In genomic region chr15:64430000-64430735, GRCh38 we compare ENCODE assay signal across 1 cellular context.
A peak's percentile ranks its signal among the peaks of the same experiment; 100 is the strongest.
TF ChIP-seq lines count a peak whose summit lies in the region.

No MANE protein-coding gene starts in this region.

TF ChIP-seq in K562, 482 proteins besides CTCF, POLR2A, EP300 and RAD21 (continued from another document and continues in another):
- TF ChIP-seq, protein P1, sequence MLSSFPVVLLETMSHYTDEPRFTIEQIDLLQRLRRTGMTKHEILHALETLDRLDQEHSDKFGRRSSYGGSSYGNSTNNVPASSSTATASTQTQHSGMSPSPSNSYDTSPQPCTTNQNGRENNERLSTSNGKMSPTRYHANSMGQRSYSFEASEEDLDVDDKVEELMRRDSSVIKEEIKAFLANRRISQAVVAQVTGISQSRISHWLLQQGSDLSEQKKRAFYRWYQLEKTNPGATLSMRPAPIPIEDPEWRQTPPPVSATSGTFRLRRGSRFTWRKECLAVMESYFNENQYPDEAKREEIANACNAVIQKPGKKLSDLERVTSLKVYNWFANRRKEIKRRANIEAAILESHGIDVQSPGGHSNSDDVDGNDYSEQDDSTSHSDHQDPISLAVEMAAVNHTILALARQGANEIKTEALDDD (IDR thresholded peaks at IDR 0.05) = peak; percentile 95
- TF ChIP-seq CREM (IDR thresholded peaks at IDR 0.05; ENCODE audit: low read depth) (0 out of 2 replicates have a peak, but pooled peaks have one; percentile 27), CUX1 (CRISPR knock-in tag; IDR thresholded peaks at IDR 0.05) (peak; percentile 59; the same call in 1 of the 2 replicates), MEF2A (IDR thresholded peaks at IDR 0.05; ENCODE audit: control insufficient read depth, low read depth, low read length) (peak; percentile 45; the same call in 1 of the 2 replicates), MAZ (CRISPR knock-in tag; conservative IDR thresholded peaks at IDR 0.05 in 1 of 2, IDR thresholded peaks at IDR 0.05 in 1 of 2) (peak in 1 of 2 experiments; percentile 40; a peak in 1 of 4 replicates), ZNF23 (CRISPR knock-in tag; IDR thresholded peaks at IDR 0.05) (no peak), SMAD2 (IDR thresholded peaks at IDR 0.05; ENCODE audit: low read depth, low read length) (no peak), ETV1 (tag; conservative IDR thresholded peaks at IDR 0.05; ENCODE audit: low read depth) (0 out of 2 replicates have a peak, but pooled peaks have one; percentile 7), FOXP1 (CRISPR knock-in tag; IDR thresholded peaks at IDR 0.05) (0 out of 2 replicates have a peak, but pooled peaks have one; percentile 64), BRD9 (IDR thresholded peaks at IDR 0.05; ENCODE audit: low read depth, partially characterized antibody) (no peak), NFE2 (IDR thresholded peaks at IDR 0.05; ENCODE audit: low read depth) (0 out of 2 replicates have a peak, but pooled peaks have one; percentile 11), ZNF766 (CRISPR knock-in tag; conservative IDR thresholded peaks at IDR 0.05) (0 out of 2 replicates have a peak, but pooled peaks have one; percentile 47), FOSL1 (tag; conservative IDR thresholded peaks at IDR 0.05) (peak; percentile 32; the same call in 1 of the 2 replicates), GATA2 (CRISPR knock-in tag; IDR thresholded peaks at IDR 0.05) (peak; percentile 57; the same call in 1 of the 2 replicates), MBD2 (IDR thresholded peaks at IDR 0.05; ENCODE audit: borderline replicate concordance, low read depth) (peak; percentile 28; the same call in 1 of the 2 replicates), HDAC2 (IDR thresholded peaks at IDR 0.05) (peak; percentile 93), KLF16 (IDR thresholded peaks at IDR 0.05) (peak; percentile 88), CEBPB (tag; IDR thresholded peaks at IDR 0.05) (peak; percentile 43; the same call in 1 of the 2 replicates), SMARCE1 (IDR thresholded peaks at IDR 0.05) (peak; percentile 78), ADNP (tag; IDR thresholded peaks at IDR 0.05) (0 out of 2 replicates have a peak, but pooled peaks have one; percentile 46), NFIC (IDR thresholded peaks at IDR 0.05) (peak; percentile 66), TAF7 (tag; IDR thresholded peaks at IDR 0.05) (no peak), ARID1B (IDR thresholded peaks at IDR 0.05) (peak; percentile 92), MITF (IDR thresholded peaks at IDR 0.05) (0 out of 2 replicates have a peak, but pooled peaks have one; percentile 3), DPF2 (IDR thresholded peaks at IDR 0.05) (peak; percentile 75), ETS2 (tag; IDR thresholded peaks at IDR 0.05; ENCODE audit: borderline replicate concordance, poor library complexity, severe bottlenecking) (no peak), PRPF4 (IDR thresholded peaks at IDR 0.05; ENCODE audit: insufficient read depth, low read depth, low read length, poor library complexity, severe bottlenecking) (no peak), SMARCC2 (IDR thresholded peaks at IDR 0.05; ENCODE audit: low read depth) (no peak), YY1 (IDR thresholded peaks at IDR 0.05; ENCODE audit: borderline replicate concordance in 1 of 3, control insufficient read depth in 1 of 3, extremely low read depth in 1 of 3, insufficient read depth in 3 of 3, insufficient read length in 1 of 3, insufficient replicate concordance in 2 of 3, low read depth in 1 of 3, low read length in 2 of 3) (peak in 1 of 3 experiments; percentile 38), MEIS2 (IDR thresholded peaks at IDR 0.05; ENCODE audit: partially characterized antibody) (peak; percentile 69), CBX3 (IDR thresholded peaks at IDR 0.05; ENCODE audit: borderline replicate concordance in 1 of 2, low read length in 2 of 2) (0 out of 3 replicates have a peak, but pooled peaks of 1 of the 2 experiments have one; percentile 9), JUN (IDR thresholded peaks at IDR 0.05; ENCODE audit: borderline replicate concordance, low read depth, low read length) (no peak), JUN (CRISPR knock-in tag; IDR thresholded peaks at IDR 0.05; ENCODE audit: borderline replicate concordance) (no peak), FOXJ2 (tag; IDR thresholded peaks at IDR 0.05) (no peak), RCOR1 (IDR thresholded peaks at IDR 0.05; ENCODE audit: borderline replicate concordance in 1 of 2, low read depth in 2 of 2, low read length in 2 of 2) (peak; percentile 84 to 96; a peak in 3 of 4 replicates), NR2F6 (CRISPR knock-in tag; IDR thresholded peaks at IDR 0.05) (no peak), SOX6 (IDR thresholded peaks at IDR 0.05) (peak; percentile 99), HMGN3 (IDR thresholded peaks at IDR 0.05; ENCODE audit: borderline replicate concordance, extremely low read depth, insufficient read length, low read depth, low read length) (no peak), SMARCA4 (IDR thresholded peaks at IDR 0.05) (peak; percentile 83), ZBTB33 (CRISPR knock-in tag; IDR thresholded peaks at IDR 0.05) (0 out of 2 replicates have a peak, but pooled peaks have one; percentile 36), TAL1 (IDR thresholded peaks at IDR 0.05) (peak; percentile 84), PML (IDR thresholded peaks at IDR 0.05; ENCODE audit: low read length) (peak; percentile 67; the same call in 1 of the 2 replicates), ZNF518B (CRISPR knock-in tag; IDR thresholded peaks at IDR 0.05) (no peak), VEZF1 (CRISPR knock-in tag; IDR thresholded peaks at IDR 0.05) (peak; percentile 27; the same call in 1 of the 2 replicates), ZNF184 (CRISPR knock-in tag; IDR thresholded peaks at IDR 0.05) (no peak), SMAD4 (CRISPR knock-in tag; conservative IDR thresholded peaks at IDR 0.05) (peak; percentile 49), KDM1A (IDR thresholded peaks at IDR 0.05) (peak; percentile 93 to 95), JUND (IDR thresholded peaks at IDR 0.05; ENCODE audit: borderline replicate concordance, low read depth, low read length) (0 out of 2 replicates have a peak, but pooled peaks have one; percentile 13), JUND (tag; IDR thresholded peaks at IDR 0.05; ENCODE audit: borderline replicate concordance, low read depth, low read length) (no peak), BRCA1 (IDR thresholded peaks at IDR 0.05) (no peak), BRCA1 (CRISPR knock-in tag; IDR thresholded peaks at IDR 0.05) (no peak)
- TF ChIP-seq, protein P2, sequence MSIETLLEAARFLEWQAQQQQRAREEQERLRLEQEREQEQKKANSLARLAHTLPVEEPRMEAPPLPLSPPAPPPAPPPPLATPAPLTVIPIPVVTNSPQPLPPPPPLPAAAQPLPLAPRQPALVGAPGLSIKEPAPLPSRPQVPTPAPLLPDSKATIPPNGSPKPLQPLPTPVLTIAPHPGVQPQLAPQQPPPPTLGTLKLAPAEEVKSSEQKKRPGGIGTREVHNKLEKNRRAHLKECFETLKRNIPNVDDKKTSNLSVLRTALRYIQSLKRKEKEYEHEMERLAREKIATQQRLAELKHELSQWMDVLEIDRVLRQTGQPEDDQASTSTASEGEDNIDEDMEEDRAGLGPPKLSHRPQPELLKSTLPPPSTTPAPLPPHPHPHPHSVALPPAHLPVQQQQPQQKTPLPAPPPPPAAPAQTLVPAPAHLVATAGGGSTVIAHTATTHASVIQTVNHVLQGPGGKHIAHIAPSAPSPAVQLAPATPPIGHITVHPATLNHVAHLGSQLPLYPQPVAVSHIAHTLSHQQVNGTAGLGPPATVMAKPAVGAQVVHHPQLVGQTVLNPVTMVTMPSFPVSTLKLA (conservative IDR thresholded peaks at IDR 0.05) = 0 out of 4 replicates have a peak, but pooled peaks of 1 of the 2 experiments have one; percentile 28
